ENCODE assay signal across 8 cellular contexts in genomic region chr12:92827836-92828431, GRCh38.
DNase-seq lines count a peak whose midpoint lies in the region; ATAC-seq and TF ChIP-seq lines count a peak whose summit lies in the region.

No MANE protein-coding gene starts in this region.

- H3K27me3 ChIP-seq in right atrium auricular region, result no peaks in the 10 kb centered on the region

- H3K36me3 Mint-ChIP-seq in stimulated activated naive B cell treated with anti-CD40 and anti-IgM and Interleukin-4, amounts not matched to agents 10 μg/mL and 1 μg/mL and 100 μg/mL, for 72 hours, result peaks cover 16 to 33% of the 10 kb centered on the region in 2 donors

- H3K27me3 Mint-ChIP-seq in stimulated activated naive B cell treated with anti-CD40 and anti-IgM and Interleukin-4, amounts not matched to agents 10 μg/mL and 1 μg/mL and 100 μg/mL, for 72 hours, result no peaks in the 10 kb centered on the region

- DNase-seq in right atrium auricular region (ENCODE audit: low spot score), result no peak
- DNase-seq in left cardiac atrium, result no peak
- DNase-seq in NAMALWA (ENCODE audit: low spot score), result peak; percentile 76
- peak; percentile 5 for DNase-seq in activated CD8-positive, alpha-beta memory T cell treated with anti-CD3 and anti-CD28 coated beads, Interleukin-2, amount 50 U/mL, for 24 hours (ENCODE audit: extremely low read depth)
- peak; percentile 28 for DNase-seq in glomerular visceral epithelial cell (ENCODE audit: extremely low spot score)
- peak; percentile 12 to 20 for DNase-seq in stimulated activated CD4-positive, alpha-beta T cell treated with anti-CD3 and anti-CD28 coated beads, Interleukin-2, amount 100 ng/mL, for 48 hours
- DNase-seq in stimulated activated naive B cell treated with anti-CD40 and anti-IgM and Interleukin-4, amounts not matched to agents 10 μg/mL and 1 μg/mL and 100 μg/mL, for 72 hours, result no peak

- H3K9me3 ChIP-seq in right atrium auricular region, result no peaks in the 10 kb centered on the region

- H3K4me1 ChIP-seq in right atrium auricular region, result no peaks in the 10 kb centered on the region

- H3K36me3 ChIP-seq in right atrium auricular region, result peaks cover 22% of the 10 kb centered on the region

- intact Hi-C loops in left cardiac atrium (cut with DNase I), result no loop called here

- H3K9me3 Mint-ChIP-seq in stimulated activated naive B cell treated with anti-CD40 and anti-IgM and Interleukin-4, amounts not matched to agents 10 μg/mL and 1 μg/mL and 100 μg/mL, for 72 hours, result no peaks in the 10 kb centered on the region

- H3K27ac ChIP-seq in right atrium auricular region, result no peak overlapping the region

- H3K4me3 Mint-ChIP-seq in stimulated activated naive B cell treated with anti-CD40 and anti-IgM and Interleukin-4, amounts not matched to agents 10 μg/mL and 1 μg/mL and 100 μg/mL, for 72 hours, result no peak overlapping the region

- peak; percentile 12 to 57 for TF ChIP-seq CTCF in right atrium auricular region (IDR thresholded peaks at IDR 0.05)

- no peaks in the 10 kb centered on the region for H3K4me1 Mint-ChIP-seq in stimulated activated naive B cell treated with anti-CD40 and anti-IgM and Interleukin-4, amounts not matched to agents 10 μg/mL and 1 μg/mL and 100 μg/mL, for 72 hours

- H3K4me3 ChIP-seq in right atrium auricular region, result no peak overlapping the region

- ATAC-seq in left cardiac atrium (no peak), GM21360 (IDR thresholded peaks at IDR 0.05; ENCODE audit: unreplicated experiment) (no peak)
- ATAC-seq in stimulated activated naive B cell treated with anti-CD40 and anti-IgM and Interleukin-4, amounts not matched to agents 10 μg/mL and 1 μg/mL and 100 μg/mL, for 72 hours (replicated peaks), result no peak

- no peak overlapping the region for H3K27ac Mint-ChIP-seq in stimulated activated naive B cell treated with anti-CD40 and anti-IgM and Interleukin-4, amounts not matched to agents 10 μg/mL and 1 μg/mL and 100 μg/mL, for 72 hours

Comparison
In these comparisons a context has a peak if more than half of its experiments do, and no peak if none do; other contexts are left out.
1. DNase-seq: peak in NAMALWA (single experiment), activated CD8-positive, alpha-beta memory T cell treated with anti-CD3 and anti-CD28 coated beads, Interleukin-2, amount 50 U/mL, for 24 hours (single experiment), glomerular visceral epithelial cell (single experiment) and stimulated activated CD4-positive, alpha-beta T cell treated with anti-CD3 and anti-CD28 coated beads, Interleukin-2, amount 100 ng/mL, for 48 hours (2 of 2); none in right atrium auricular region (single experiment), left cardiac atrium (single experiment) and stimulated activated naive B cell treated with anti-CD40 and anti-IgM and Interleukin-4, amounts not matched to agents 10 μg/mL and 1 μg/mL and 100 μg/mL, for 72 hours (single experiment).